Comparison of ENCODE assay signal across 12 cellular contexts in genomic region chr1:153353226-153353947, GRCh38. TPM values are rescaled to one million over a fixed set of nuclear protein-coding genes. Genes with fewer than 3 reads are reported as not detected.
A peak's percentile ranks its signal among the peaks of the same experiment; 100 is the strongest.
DNase-seq lines count a peak whose midpoint lies in the region; ATAC-seq and TF ChIP-seq lines count a peak whose summit lies in the region.
"Had no signal": no experiment of that assay in that cellular context is flagged by ENCODE, and none has a peak within 500 bp of the region (broad histone marks: within the 10 kb centered on the region; RNA-seq: fewer than 3 reads in every experiment).

No MANE protein-coding gene starts in this region.

- no peaks in the 10 kb centered on the region for H3K79me2 ChIP-seq in DOHH2 (ENCODE audit: control insufficient read depth, low read length)

- no peak overlapping the region for H3K4me3 Mint-ChIP-seq in WTC11
- H3K4me3 Mint-ChIP-seq: central memory CD8-positive, alpha-beta T cell; stimulated activated naive CD8-positive, alpha-beta T cell treated with anti-CD3 and anti-CD28 coated beads, Interleukin-15, amount 100 ng/mL, for 72 hours; T-cell had no signal

- H3K36me3 Mint-ChIP-seq in WTC11 = no peaks in the 10 kb centered on the region
- H3K36me3 Mint-ChIP-seq: T-cell had no signal

- DNase-seq in HT-29 (ENCODE audit: low spot score) = peak; percentile 17
- peak; percentile 59 for DNase-seq in WTC11 (ENCODE audit: low spot score)
- DNase-seq in right lobe of liver = peak in 1 of 3 donors; percentile 42
- no peak for DNase-seq in body of pancreas
- no peak for DNase-seq in hippocampal formation (lab: John Stamatoyannopoulos, UW)
- DNase-seq in Ammon's horn (ENCODE audit: low spot score) = no peak
- DNase-seq: pancreas, T-cell had no signal

- H3K4me1 ChIP-seq in DOHH2 (ENCODE audit: control insufficient read depth, low read length) = no peaks in the 10 kb centered on the region
- peaks cover 0 to 8% (median 2%) of the 10 kb centered on the region in 4 donors for H3K4me1 ChIP-seq in right lobe of liver
- no peaks in the 10 kb centered on the region for H3K4me1 ChIP-seq in body of pancreas
- H3K4me1 ChIP-seq: pancreas had no signal

- POLR2A ChIA-PET in WTC11 (lab: Charles Lee) = interaction anchor here (0.8 kb wide), 1 partner anchor 172 kb away, joined by 3 read pairs; no protein-coding TSS in a partner anchor

- H3K4me2 ChIP-seq in DOHH2 (ENCODE audit: low read length) = no peak overlapping the region

- ATAC-seq in WTC11 = peak; percentile 81
- ATAC-seq in right lobe of liver = no peak
- ATAC-seq in body of pancreas = no peak
- ATAC-seq in HG03045 (IDR thresholded peaks at IDR 0.05; ENCODE audit: unreplicated experiment) = no peak

- H3K9me3 ChIP-seq in DOHH2 (ENCODE audit: control insufficient read depth, insufficient read depth, low read length) (no peaks in the 10 kb centered on the region), right lobe of liver (no peaks in the 10 kb centered on the region), body of pancreas (no peaks in the 10 kb centered on the region)
- H3K9me3 ChIP-seq: pancreas had no signal

- no peaks in the 10 kb centered on the region for H3K9me3 Mint-ChIP-seq in WTC11
- H3K9me3 Mint-ChIP-seq: central memory CD8-positive, alpha-beta T cell; stimulated activated naive CD8-positive, alpha-beta T cell treated with anti-CD3 and anti-CD28 coated beads, Interleukin-15, amount 100 ng/mL, for 72 hours; T-cell had no signal

- H3K36me3 ChIP-seq in DOHH2 (ENCODE audit: control insufficient read depth, low read length) = no peaks in the 10 kb centered on the region
- no peaks in the 10 kb centered on the region for H3K36me3 ChIP-seq in right lobe of liver
- H3K36me3 ChIP-seq in body of pancreas (replicated peaks in 1 of 2; ENCODE audit: insufficient read depth in 1 of 2, low read depth in 2 of 2) = no peaks in the 10 kb centered on the region
- H3K36me3 ChIP-seq: pancreas had no signal

- no peak overlapping the region for H3K27ac ChIP-seq in DOHH2 (ENCODE audit: low read depth, low read length)
- H3K27ac ChIP-seq in right lobe of liver = no peak overlapping the region
- no peak overlapping the region for H3K27ac ChIP-seq in body of pancreas
- H3K27ac ChIP-seq: pancreas had no signal

- H3K27me3 ChIP-seq in DOHH2 (ENCODE audit: control insufficient read depth, low read length) (peaks cover 11% of the 10 kb centered on the region), right lobe of liver (no peaks in the 10 kb centered on the region), body of pancreas (peaks cover 0 to 3% of the 10 kb centered on the region in 2 donors)

- TF ChIP-seq CTCF in DOHH2 (IDR thresholded peaks at IDR 0.05; ENCODE audit: low read depth, low read length, poor library complexity, severe bottlenecking) = peak; percentile 46
- no peak for TF ChIP-seq CTCF in WTC11 (IDR thresholded peaks at IDR 0.05)
- TF ChIP-seq CTCF in right lobe of liver (IDR thresholded peaks at IDR 0.05) = peak in 3 of 4 donors; percentile 22 to 39 (median 22)
- TF ChIP-seq CTCF in body of pancreas (IDR thresholded peaks at IDR 0.05) = no peak

- no peak overlapping the region for H3K27ac Mint-ChIP-seq in WTC11
- H3K27ac Mint-ChIP-seq: T-cell had no signal

- H3K4me1 Mint-ChIP-seq in WTC11 = peaks cover 8% of the 10 kb centered on the region; the same call in 1 of the 2 replicates

- CTCF ChIA-PET in WTC11 (lab: Charles Lee) = interaction anchor here (0.5 to 4.9 kb wide), 45 partner anchors 8 to 308 kb away, joined by 3 to 169 read pairs (median 5); partner anchors contain the start of genes CHTOP, PGLYRP3, S100A12 and S100A13

- H3K9me2 ChIP-seq in DOHH2 (replicated peaks; ENCODE audit: control insufficient read depth, low read length) = no peaks in the 10 kb centered on the region

- H3K4me3 ChIP-seq in DOHH2 (ENCODE audit: low read length) = no peak overlapping the region
- H3K4me3 ChIP-seq in right lobe of liver = no peak overlapping the region
- H3K4me3 ChIP-seq in body of pancreas = no peak overlapping the region
- H3K4me3 ChIP-seq: pancreas had no signal

- WGBS in right lobe of liver (ENCODE audit: insufficient coverage, low coverage, low lambda C conversion rate, missing lambda C conversion rate) = 63% methylated on average over 5 of the region's 7 CpGs
- 56 to 66% methylated on average over 7 of the region's 7 CpGs for WGBS in body of pancreas, 2 donors

- H3F3A ChIP-seq in DOHH2 (ENCODE audit: control insufficient read depth, insufficient read depth) = no peaks in the 10 kb centered on the region

- intact Hi-C loops in right lobe of liver (cut with DNase I) (loop anchor here in 1 of 2 donors (5.0 to 10.0 kb wide), 2 partner anchors 51 to 139 kb away; no protein-coding TSS in a partner anchor), body of pancreas (cut with DNase I) (no loop called here)

- no peaks in the 10 kb centered on the region for H4K20me1 ChIP-seq in DOHH2 (ENCODE audit: control insufficient read depth, insufficient read depth, low read depth, low read length)

- peaks cover 18% of the 10 kb centered on the region; the same call in 1 of the 2 replicates for H3K27me3 Mint-ChIP-seq in WTC11 (ENCODE audit: low read depth)

- TF ChIP-seq POLR2A in right lobe of liver (IDR thresholded peaks at IDR 0.05) = no peak
- no peak for TF ChIP-seq POLR2A in body of pancreas (IDR thresholded peaks at IDR 0.05)

TF ChIP-seq in WTC11, 78 proteins besides CTCF, POLR2A, EP300 and RAD21:
- TF ChIP-seq MAX (CRISPR knock-in tag; IDR thresholded peaks at IDR 0.05) (peak; percentile 33; the same call in 1 of the 2 replicates), FOXP1 (CRISPR knock-in tag; IDR thresholded peaks at IDR 0.05; ENCODE audit: borderline replicate concordance) (no peak)

RNA-seq across cellular contexts. Expression of gene S100A9, which starts 4.3 kb away (rescaled TPM):
- 1.8 TPM in 1 of 2 replicates, not detected in the other for total RNA-seq in HT-29 (2014; rRNA removed; shearing (Covaris generic))
- 0.33 to 0.37 TPM in 2 of 3 replicates, not detected in the other for total RNA-seq in WTC11 (2021)
- 10 to 100 TPM; 34.3 to 96.8 (median 64.5) TPM for total RNA-seq in right lobe of liver
- total RNA-seq in body of pancreas = 10 to 100 TPM; 19.5 to 43.2 TPM

RNA-seq across cellular contexts. Expression of gene PGLYRP4, which starts 4.7 kb away (rescaled TPM):
- not detected in 2 replicates for total RNA-seq in HT-29 (2014; rRNA removed; shearing (Covaris generic))
- total RNA-seq in WTC11 (2021) (not detected in 3 replicates), right lobe of liver (not detected), body of pancreas (not detected)
- total RNA-seq: T-cell had no signal

RNA-seq across cellular contexts. Expression of gene S100A12, which starts 22.0 kb away (rescaled TPM):
- not detected in 2 replicates for total RNA-seq in HT-29 (2014; rRNA removed; shearing (Covaris generic))
- total RNA-seq in WTC11 (2021) (not detected in 3 replicates), right lobe of liver (1 to 10 TPM; 1.5 to 3.8 (median 3.0) TPM), body of pancreas (not detected)

RNA-seq across cellular contexts. Expression of gene S100A8, which starts 37.5 kb away (rescaled TPM):
- total RNA-seq in HT-29 (2014; rRNA removed; shearing (Covaris generic)) = not detected in 2 replicates
- total RNA-seq in WTC11 (2021) (1.4 TPM in 1 of 3 replicates, not detected in the others), right lobe of liver (10 to 100 TPM; 16.0 to 47.4 (median 30.0) TPM), body of pancreas (1 to 10 TPM in 1 of 2 donors, not detected in 1; 1.8 TPM)

RNA-seq across cellular contexts. Expression of gene PGLYRP3, which starts 40.6 kb away (rescaled TPM):
- not detected in 2 replicates for total RNA-seq in HT-29 (2014; rRNA removed; shearing (Covaris generic))
- total RNA-seq in WTC11 (2021) (not detected in 3 replicates), right lobe of liver (not detected), body of pancreas (not detected)
- total RNA-seq: pancreas, T-cell had no signal

Comparison
In these comparisons a context has a peak if more than half of its experiments do, and no peak if none do; other contexts are left out.
1. CTCF ChIP-seq: peak in DOHH2 (single experiment) and right lobe of liver (3 of 4); none in WTC11 (single experiment) and body of pancreas (0 of 7).
2. DNase-seq: peak in HT-29 (single experiment) and WTC11 (single experiment); none in body of pancreas (0 of 4), hippocampal formation (0 of 2) and Ammon's horn (single experiment).